23 cellular contexts compared by ENCODE assay signal in genomic region chr19:14558370-14559066, GRCh38. TPM values are rescaled to one million over a fixed set of nuclear protein-coding genes. Genes with fewer than 3 reads are reported as not detected.
DNase-seq lines count a peak whose midpoint lies in the region; ATAC-seq and TF ChIP-seq lines count a peak whose summit lies in the region.
"Had no signal": no experiment of that assay in that cellular context is flagged by ENCODE, and none has a peak within 500 bp of the region (broad histone marks: within the 10 kb centered on the region; RNA-seq: fewer than 3 reads in every experiment).

No MANE protein-coding gene starts in this region.

- no peaks in the 10 kb centered on the region for H3K9me3 ChIP-seq in vagina
- H3K9me3 ChIP-seq: A549 had no signal

- H3K27ac ChIP-seq in layer of hippocampus (ENCODE audit: low read depth, low read length), result peak overlapping the region; percentile 35
- H3K27ac ChIP-seq in vagina, result peak overlapping the region; percentile 25

- H3K4me1 Mint-ChIP-seq in WTC11, result peaks cover 45% of the 10 kb centered on the region

- H3K27me3 Mint-ChIP-seq in WTC11 (ENCODE audit: low read depth), result no peaks in the 10 kb centered on the region
- H3K27me3 Mint-ChIP-seq: progenitor cell of endocrine pancreas had no signal

- H3K4me3 Mint-ChIP-seq in WTC11, result no peak overlapping the region
- H3K4me3 Mint-ChIP-seq: stimulated activated effector memory CD8-positive, alpha-beta T cell treated with anti-CD3 and anti-CD28 coated beads, Interleukin-12 subunit alpha, Interleukin-12 subunit beta, amount 100 ng/mL, for 72 hours had no signal

- H3K4me1 ChIP-seq in vagina, result peaks cover 72% of the 10 kb centered on the region
- H3K4me1 ChIP-seq: A549 had no signal

- no peak overlapping the region for H3K4me3 ChIP-seq in vagina
- H3K4me3 ChIP-seq: A549 had no signal

- no peaks in the 10 kb centered on the region for H3K9me3 Mint-ChIP-seq in WTC11
- H3K9me3 Mint-ChIP-seq: stimulated activated effector memory CD8-positive, alpha-beta T cell treated with anti-CD3 and anti-CD28 coated beads, Interleukin-12 subunit alpha, Interleukin-12 subunit beta, amount 100 ng/mL, for 72 hours had no signal

- ATAC-seq in Right ventricle myocardium inferior (no peak), left cardiac atrium (no peak), WTC11 (no peak), GM21723 (IDR thresholded peaks at IDR 0.05; ENCODE audit: unreplicated experiment) (no peak)
- ATAC-seq: A549; stimulated activated effector memory CD8-positive, alpha-beta T cell treated with anti-CD3 and anti-CD28 coated beads, Interleukin-12 subunit alpha, Interleukin-12 subunit beta, amount 100 ng/mL, for 72 hours had no signal

- H3K36me3 Mint-ChIP-seq in WTC11, result no peaks in the 10 kb centered on the region

- intact Hi-C loops in Right ventricle myocardium inferior (cut with DNase I) (no loop called here), left cardiac atrium (cut with DNase I) (no loop called here), vagina (cut with DNase I) (no loop called here)

- CTCF ChIA-PET in WTC11 (lab: Charles Lee), result interaction anchor here (0.5 to 1.7 kb wide), 3 partner anchors 16 to 148 kb away, joined by 3 to 4 read pairs (median 4); no protein-coding TSS in a partner anchor

- peak overlapping the region; percentile 60 for H3K27ac Mint-ChIP-seq in WTC11
- H3K27ac Mint-ChIP-seq: progenitor cell of endocrine pancreas; stimulated activated effector memory CD8-positive, alpha-beta T cell treated with anti-CD3 and anti-CD28 coated beads, Interleukin-12 subunit alpha, Interleukin-12 subunit beta, amount 100 ng/mL, for 72 hours had no signal

- peak; percentile 73 for DNase-seq in Right ventricle myocardium inferior (ENCODE audit: missing footprints)
- no peak for DNase-seq in left cardiac atrium
- no peak for DNase-seq in WTC11 (ENCODE audit: low spot score)
- no peak for DNase-seq in vagina (ENCODE audit: extremely low spot score in 2 of 2)
- DNase-seq in MV-4-11 (lab: John Stamatoyannopoulos, UW), result no peak
- DNase-seq in stimulated activated CD4-positive, alpha-beta T cell treated with anti-CD3 and anti-CD28 coated beads, Interleukin-12 subunit alpha, Interleukin-12 subunit beta, amount 100 ng/mL, for 4 hours, result no peak
- DNase-seq: activated CD4-positive, CD25-positive, alpha-beta regulatory T cell treated with anti-CD3 and anti-CD28 coated beads, Interleukin-2, amount 50 U/mL, for 72 hours; activated effector memory CD4-positive, alpha-beta T cell treated with anti-CD3 and anti-CD28 coated beads, Interleukin-2, amount 50 U/mL, for 16 hours; DMS79; NCI-H146; NCI-H345; SHP77 treated with DMSO at 0.1 percent for 48 hours; T-helper 9 cell; trophoblast cell had no signal

- POLR2A ChIA-PET in WTC11 (lab: Charles Lee), result no interaction called here

- H3K27me3 ChIP-seq in layer of hippocampus (ENCODE audit: control insufficient read depth, insufficient read depth, low read length) (no peaks in the 10 kb centered on the region), vagina (no peaks in the 10 kb centered on the region)

- peaks cover 0 to 1% of the 10 kb centered on the region in 2 donors for H3K36me3 ChIP-seq in vagina

- TF ChIP-seq CTCF in WTC11 (IDR thresholded peaks at IDR 0.05) (no peak), vagina (IDR thresholded peaks at IDR 0.05) (no peak)

- TF ChIP-seq POLR2A in vagina (IDR thresholded peaks at IDR 0.05), result no peak

TF ChIP-seq in WTC11, 78 proteins besides CTCF, POLR2A, EP300 and RAD21:
- TF ChIP-seq FOXP4 (CRISPR knock-in tag; IDR thresholded peaks at IDR 0.05) (no peak), STAT6 (CRISPR knock-in tag; conservative IDR thresholded peaks at IDR 0.05; ENCODE audit: low read depth) (no peak), ZNF423 (CRISPR knock-in tag; IDR thresholded peaks at IDR 0.05) (no peak), CREM (CRISPR knock-in tag; IDR thresholded peaks at IDR 0.05) (no peak), TP53 (CRISPR knock-in tag; IDR thresholded peaks at IDR 0.05) (no peak), ERG (CRISPR knock-in tag; IDR thresholded peaks at IDR 0.05) (no peak), JUN (CRISPR knock-in tag; IDR thresholded peaks at IDR 0.05) (no peak), IRF2 (CRISPR knock-in tag; IDR thresholded peaks at IDR 0.05; ENCODE audit: borderline replicate concordance, low read depth) (no peak), ZNF232 (CRISPR knock-in tag; IDR thresholded peaks at IDR 0.05) (no peak), EMX1 (CRISPR knock-in tag; IDR thresholded peaks at IDR 0.05) (no peak), ETV6 (CRISPR knock-in tag; IDR thresholded peaks at IDR 0.05) (no peak), MYBL2 (CRISPR knock-in tag; IDR thresholded peaks at IDR 0.05) (no peak), GABPB1 (CRISPR knock-in tag; IDR thresholded peaks at IDR 0.05) (no peak)

RNA-seq across cellular contexts. Expression of gene NDUFB7, which starts 13.3 kb away (rescaled TPM):
- 529 TPM for total RNA-seq in Right ventricle myocardium inferior
- total RNA-seq in left cardiac atrium, result 100 to 1,000 TPM; 357 to 393 TPM
- 240 to 255 TPM (median 254 TPM) in 3 replicates for total RNA-seq in WTC11 (2021)
- 375 TPM for total RNA-seq in vagina

RNA-seq across cellular contexts. Expression of gene CLEC17A, which starts 24.4 kb away (rescaled TPM):
- total RNA-seq in Right ventricle myocardium inferior, result not detected
- not detected for total RNA-seq in left cardiac atrium
- total RNA-seq in WTC11 (2021), result 0.14 TPM in 1 of 3 replicates, not detected in the others
- total RNA-seq in vagina, result not detected
- total RNA-seq: cerebellum, fibroblast of villous mesenchyme, HT-29, myocyte, progenitor cell of endocrine pancreas had no signal

RNA-seq across cellular contexts. Expression of gene TECR, which starts 29.1 kb away (rescaled TPM):
- total RNA-seq in Right ventricle myocardium inferior, result 77.4 TPM
- 100 to 1,000 TPM in 1 of 2 donors, 10 to 100 TPM in 1; 85.7 to 108 TPM for total RNA-seq in left cardiac atrium
- total RNA-seq in WTC11 (2021), result 161 to 198 TPM (median 197 TPM) in 3 replicates
- total RNA-seq in vagina, result 110 TPM

RNA-seq across cellular contexts. Expression of gene DNAJB1, which starts 40.3 kb away (rescaled TPM):
- 46.9 TPM for total RNA-seq in Right ventricle myocardium inferior
- 10 to 100 TPM; 50.7 to 70.5 TPM for total RNA-seq in left cardiac atrium
- 54.5 to 88.7 TPM (median 81.9 TPM) in 3 replicates for total RNA-seq in WTC11 (2021)
- 164 TPM for total RNA-seq in vagina
